33 cellular contexts compared by ENCODE assay signal in genomic region chr19:53897459-53897858, GRCh38. TPM values are rescaled to one million over a fixed set of nuclear protein-coding genes. Genes with fewer than 3 reads are reported as not detected.
"Had no signal": no experiment of that assay in that cellular context is flagged by ENCODE, and none has a peak within 500 bp of the region (broad histone marks: within the 10 kb centered on the region; RNA-seq: fewer than 3 reads in every experiment).

No MANE protein-coding gene starts in this region.

- H3K4me3 Mint-ChIP-seq: activated CD8-positive, alpha-beta T cell treated with anti-CD3 and anti-CD28 coated beads, Interleukin-2, amount 10 ng/mL, durations not matched to agents 7 days and 5 days; activated naive CD4-positive, alpha-beta T cell treated with anti-CD3 and anti-CD28 coated beads, Interleukin-2, amount 50 U/mL, for 24 hours; activated naive CD8-positive, alpha-beta T cell treated with anti-CD3 and anti-CD28 coated beads, Interleukin-2, amount 50 U/mL, for 24 hours; activated T-helper 1 cell treated with anti-CD3 and anti-CD28 coated beads, Interleukin-12 subunit alpha, Interleukin-12 subunit beta, Interleukin-2, Interleukin-4 antibody, amounts not matched to agents 30 ng/mL and 10 ng/mL and 1 ng/mL, durations not matched to agents 14 hours and 24 hours and 36 hours; T-cell had no signal

- H3K4me3 ChIP-seq: ascending aorta, body of pancreas, SK-N-MC had no signal

- H3K4me1 Mint-ChIP-seq: activated naive CD4-positive, alpha-beta T cell treated with anti-CD3 and anti-CD28 coated beads, Interleukin-2, amount 50 U/mL, for 24 hours had no signal

- H3K27me3 ChIP-seq: ascending aorta, body of pancreas had no signal

- H3K9me3 ChIP-seq: ascending aorta, body of pancreas had no signal

- ATAC-seq: activated CD4-positive, CD25-positive, alpha-beta regulatory T cell treated with anti-CD3 and anti-CD28 coated beads, Interleukin-2, amount 50 U/mL, for 24 hours; activated CD8-positive, alpha-beta T cell treated with anti-CD3 and anti-CD28 coated beads, Interleukin-2, amount 10 ng/mL, durations not matched to agents 7 days and 5 days; activated naive CD8-positive, alpha-beta T cell treated with anti-CD3 and anti-CD28 coated beads, Interleukin-2, amount 50 U/mL, for 24 hours; body of pancreas; Right ventricle myocardium inferior; T-cell had no signal

- DNase-seq: activated CD4-positive, alpha-beta T cell treated with anti-CD3 and anti-CD28 coated beads for 4 hours; activated CD4-positive, alpha-beta T cell treated with anti-CD3 and anti-CD28 coated beads, Interleukin-2, amount 50 U/mL, for 4 hours; activated CD8-positive, alpha-beta memory T cell treated with anti-CD3 and anti-CD28 coated beads, Interleukin-2, amount 50 U/mL, for 48 hours; activated CD8-positive, alpha-beta T cell treated with anti-CD3 and anti-CD28 coated beads, Interleukin-2, amount 10 ng/mL, durations not matched to agents 7 days and 5 days; activated effector memory CD4-positive, alpha-beta T cell treated with Interleukin-2 at 50 U/mL for 16 hours; activated naive CD4-positive, alpha-beta T cell; activated naive CD8-positive, alpha-beta T cell treated with anti-CD3 and anti-CD28 coated beads, Interleukin-2, amount 50 U/mL, for 24 hours; activated T-cell treated with anti-CD3 and anti-CD28 coated beads, Interleukin-2, amount 50 U/mL, for 1 hour; amniotic stem cell; body of pancreas; central memory CD4-positive, alpha-beta T cell; NCI-H1092; NCI-H1417; NCI-H1930; NCI-H2171; NCI-H226; NCI-H526 treated with DMSO at 0.1 percent for 48 hours; NK-92 treated with Interleukin-12 subunit alpha and Interleukin-12 subunit beta, amount 100 ng/mL, for 24 hours; OCI-M1; RPMI8226; T-cell; WERI-Rb-1 had no signal

- H3K36me3 Mint-ChIP-seq: T-cell had no signal

- H3K4me1 ChIP-seq: ascending aorta, body of pancreas had no signal

- H3K27ac Mint-ChIP-seq: activated CD8-positive, alpha-beta T cell treated with anti-CD3 and anti-CD28 coated beads, Interleukin-2, amount 10 ng/mL, durations not matched to agents 7 days and 5 days; activated naive CD4-positive, alpha-beta T cell treated with anti-CD3 and anti-CD28 coated beads, Interleukin-2, amount 50 U/mL, for 24 hours; activated naive CD8-positive, alpha-beta T cell treated with anti-CD3 and anti-CD28 coated beads, Interleukin-2, amount 50 U/mL, for 24 hours; activated T-helper 1 cell treated with anti-CD3 and anti-CD28 coated beads, Interleukin-12 subunit alpha, Interleukin-12 subunit beta, Interleukin-2, Interleukin-4 antibody, amounts not matched to agents 30 ng/mL and 10 ng/mL and 1 ng/mL, durations not matched to agents 14 hours and 24 hours and 36 hours had no signal

- H3K36me3 ChIP-seq: ascending aorta, WERI-Rb-1 had no signal

- H3K9me3 Mint-ChIP-seq: activated naive CD4-positive, alpha-beta T cell treated with anti-CD3 and anti-CD28 coated beads, Interleukin-2, amount 50 U/mL, for 24 hours; activated naive CD8-positive, alpha-beta T cell treated with anti-CD3 and anti-CD28 coated beads, Interleukin-2, amount 50 U/mL, for 24 hours; activated T-helper 1 cell treated with anti-CD3 and anti-CD28 coated beads, Interleukin-12 subunit alpha, Interleukin-12 subunit beta, Interleukin-2, Interleukin-4 antibody, amounts not matched to agents 30 ng/mL and 10 ng/mL and 1 ng/mL, durations not matched to agents 14 hours and 24 hours and 36 hours; T-cell had no signal

RNA-seq across cellular contexts. Expression of gene CACNG7, which starts 11.6 kb away (rescaled TPM):
- total RNA-seq: activated CD8-positive, alpha-beta T cell treated with anti-CD3 and anti-CD28 coated beads, Interleukin-2, amount 10 ng/mL, durations not matched to agents 7 days and 5 days; activated T-helper 1 cell treated with anti-CD3 and anti-CD28 coated beads, Interleukin-12 subunit alpha, Interleukin-12 subunit beta, Interleukin-2, Interleukin-4 antibody, amounts not matched to agents 30 ng/mL and 10 ng/mL and 1 ng/mL, durations not matched to agents 14 hours and 24 hours and 36 hours; ascending aorta; body of pancreas; bronchial epithelial cell; chondrocyte; MCF 10A; NCI-H460; Right ventricle myocardium inferior; T-cell; T-helper 2 cell treated with Interferon-gamma antibody and Interleukin-4, amounts not matched to agents 100 ng/mL and 5 ng/mL, for 36 hours had no signal

RNA-seq across cellular contexts. Expression of gene PRKCG, which starts 15.5 kb away (rescaled TPM):
- total RNA-seq: activated CD8-positive, alpha-beta T cell treated with anti-CD3 and anti-CD28 coated beads, Interleukin-2, amount 10 ng/mL, durations not matched to agents 7 days and 5 days; activated T-helper 1 cell treated with anti-CD3 and anti-CD28 coated beads, Interleukin-12 subunit alpha, Interleukin-12 subunit beta, Interleukin-2, Interleukin-4 antibody, amounts not matched to agents 30 ng/mL and 10 ng/mL and 1 ng/mL, durations not matched to agents 14 hours and 24 hours and 36 hours; ascending aorta; bronchial epithelial cell; MCF 10A; Right ventricle myocardium inferior; T-helper 2 cell treated with Interferon-gamma antibody and Interleukin-4, amounts not matched to agents 100 ng/mL and 5 ng/mL, for 36 hours had no signal
